ENCODE assay signal across 1 cellular context in the genomic region with DNA sequence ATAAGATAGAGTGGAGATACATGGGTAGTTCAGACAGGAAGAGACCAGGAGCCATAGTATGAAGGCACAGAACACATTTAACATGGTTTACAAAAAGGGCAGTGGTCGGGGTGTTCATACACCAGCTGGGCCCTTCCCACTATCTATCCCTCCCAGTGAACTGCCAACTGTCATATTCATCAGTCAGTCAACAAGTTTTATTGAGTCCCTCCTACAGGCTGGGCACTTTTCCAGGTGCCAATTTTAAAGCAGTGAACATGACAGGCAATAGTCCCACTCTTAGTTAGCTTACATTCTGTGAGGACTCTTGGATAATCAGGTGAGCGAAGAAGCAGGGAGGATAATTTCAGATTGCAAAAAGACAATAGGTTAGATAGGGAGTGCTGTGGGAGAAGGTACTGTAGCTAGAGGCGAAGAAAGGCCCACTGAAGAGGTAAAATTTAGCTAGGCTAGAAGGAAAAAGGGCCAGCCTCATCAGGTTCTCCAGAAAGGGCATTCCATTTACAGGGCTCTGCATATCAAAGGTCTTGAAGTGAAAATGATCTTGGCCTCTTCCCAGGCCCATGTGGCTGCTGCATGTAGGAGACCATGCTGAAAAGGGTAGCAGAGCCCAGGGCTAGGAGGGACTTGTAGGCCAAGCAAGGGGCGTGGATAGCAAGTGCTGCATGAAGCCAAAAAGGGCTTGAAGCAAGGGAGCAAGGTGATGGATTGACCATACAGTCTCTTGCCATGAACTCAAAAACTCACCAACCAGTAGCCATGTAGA.
TF ChIP-seq lines count a peak whose summit lies in the region.

No MANE protein-coding gene starts in this region.

TF ChIP-seq in H1, 55 proteins besides CTCF, POLR2A, EP300 and RAD21:
- TF ChIP-seq BACH1 (IDR thresholded peaks at IDR 0.05; ENCODE audit: low read length) (no peak), SIRT6 (IDR thresholded peaks at IDR 0.05; ENCODE audit: low read length) (no peak), POLR2AphosphoS5 (IDR thresholded peaks at IDR 0.05; ENCODE audit: low read depth, low read length) (no peak), RNF2 (IDR thresholded peaks at IDR 0.05; ENCODE audit: borderline replicate concordance, low read depth, low read length, missing control alignments, poor library complexity, severe bottlenecking) (no peak), CBX5 (IDR thresholded peaks at IDR 0.05; ENCODE audit: low read depth, low read length) (no peak), HDAC6 (IDR thresholded peaks at IDR 0.05; ENCODE audit: low read depth, low read length) (no peak), BCL11A (IDR thresholded peaks at IDR 0.05; ENCODE audit: low read depth in 2 of 2, low read length in 2 of 2) (no peak), YY1 (IDR thresholded peaks at IDR 0.05; ENCODE audit: low read depth, low read length) (no peak), SIX5 (IDR thresholded peaks at IDR 0.05; ENCODE audit: low read depth, low read length) (no peak), NRF1 (IDR thresholded peaks at IDR 0.05; ENCODE audit: low read depth, low read length) (no peak), ASH2L (IDR thresholded peaks at IDR 0.05; ENCODE audit: low read length) (no peak), KDM5A (IDR thresholded peaks at IDR 0.05; ENCODE audit: low read length) (no peak), HDAC2 (IDR thresholded peaks at IDR 0.05; ENCODE audit: borderline replicate concordance in 1 of 2, low read depth in 2 of 2, low read length in 2 of 2) (no peak)
- TF ChIP-seq, protein P1, sequence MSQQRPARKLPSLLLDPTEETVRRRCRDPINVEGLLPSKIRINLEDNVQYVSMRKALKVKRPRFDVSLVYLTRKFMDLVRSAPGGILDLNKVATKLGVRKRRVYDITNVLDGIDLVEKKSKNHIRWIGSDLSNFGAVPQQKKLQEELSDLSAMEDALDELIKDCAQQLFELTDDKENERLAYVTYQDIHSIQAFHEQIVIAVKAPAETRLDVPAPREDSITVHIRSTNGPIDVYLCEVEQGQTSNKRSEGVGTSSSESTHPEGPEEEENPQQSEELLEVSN (IDR thresholded peaks at IDR 0.05), result no peak
TF ChIP-seq in H1: peak in this region for 0.
